Comparison of ENCODE assay signal across 1 cellular context in genomic region chr1:109398343-109399225, GRCh38.
TF ChIP-seq lines count a peak whose summit lies in the region.

No MANE protein-coding gene starts in this region.

TF ChIP-seq in GM23338, 12 proteins besides CTCF, POLR2A, EP300 and RAD21 (continued from another document):
- TF ChIP-seq, protein P1, sequence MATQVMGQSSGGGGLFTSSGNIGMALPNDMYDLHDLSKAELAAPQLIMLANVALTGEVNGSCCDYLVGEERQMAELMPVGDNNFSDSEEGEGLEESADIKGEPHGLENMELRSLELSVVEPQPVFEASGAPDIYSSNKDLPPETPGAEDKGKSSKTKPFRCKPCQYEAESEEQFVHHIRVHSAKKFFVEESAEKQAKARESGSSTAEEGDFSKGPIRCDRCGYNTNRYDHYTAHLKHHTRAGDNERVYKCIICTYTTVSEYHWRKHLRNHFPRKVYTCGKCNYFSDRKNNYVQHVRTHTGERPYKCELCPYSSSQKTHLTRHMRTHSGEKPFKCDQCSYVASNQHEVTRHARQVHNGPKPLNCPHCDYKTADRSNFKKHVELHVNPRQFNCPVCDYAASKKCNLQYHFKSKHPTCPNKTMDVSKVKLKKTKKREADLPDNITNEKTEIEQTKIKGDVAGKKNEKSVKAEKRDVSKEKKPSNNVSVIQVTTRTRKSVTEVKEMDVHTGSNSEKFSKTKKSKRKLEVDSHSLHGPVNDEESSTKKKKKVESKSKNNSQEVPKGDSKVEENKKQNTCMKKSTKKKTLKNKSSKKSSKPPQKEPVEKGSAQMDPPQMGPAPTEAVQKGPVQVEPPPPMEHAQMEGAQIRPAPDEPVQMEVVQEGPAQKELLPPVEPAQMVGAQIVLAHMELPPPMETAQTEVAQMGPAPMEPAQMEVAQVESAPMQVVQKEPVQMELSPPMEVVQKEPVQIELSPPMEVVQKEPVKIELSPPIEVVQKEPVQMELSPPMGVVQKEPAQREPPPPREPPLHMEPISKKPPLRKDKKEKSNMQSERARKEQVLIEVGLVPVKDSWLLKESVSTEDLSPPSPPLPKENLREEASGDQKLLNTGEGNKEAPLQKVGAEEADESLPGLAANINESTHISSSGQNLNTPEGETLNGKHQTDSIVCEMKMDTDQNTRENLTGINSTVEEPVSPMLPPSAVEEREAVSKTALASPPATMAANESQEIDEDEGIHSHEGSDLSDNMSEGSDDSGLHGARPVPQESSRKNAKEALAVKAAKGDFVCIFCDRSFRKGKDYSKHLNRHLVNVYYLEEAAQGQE (IDR thresholded peaks at IDR 0.05; ENCODE audit: unreplicated experiment) = no peak
